15 cellular contexts compared by ENCODE assay signal in the genomic region with DNA sequence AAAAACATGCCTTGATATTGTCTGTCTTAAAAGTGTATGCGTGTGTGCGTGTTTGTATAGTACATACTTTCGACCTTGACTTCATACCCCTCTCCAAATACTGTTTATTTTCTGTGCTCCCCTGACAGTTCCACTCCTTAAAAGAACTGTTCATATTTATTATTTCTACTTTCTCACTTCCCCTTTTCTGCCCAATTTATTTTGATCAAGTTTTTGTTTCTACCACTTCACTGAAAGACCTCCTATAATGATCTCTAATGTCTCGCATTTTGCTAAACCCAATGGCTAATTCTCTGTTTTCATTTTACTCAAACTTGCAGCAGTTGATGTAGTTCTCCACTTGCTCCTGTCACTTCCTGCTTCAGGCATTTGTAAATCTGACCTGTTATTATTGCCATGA.
DNase-seq lines count a peak whose midpoint lies in the region; ATAC-seq and TF ChIP-seq lines count a peak whose summit lies in the region.
"Had no signal": no experiment of that assay in that cellular context is flagged by ENCODE, and none has a peak within 500 bp of the region (broad histone marks: within the 10 kb centered on the region; RNA-seq: fewer than 3 reads in every experiment).

No MANE protein-coding gene starts in this region.

- no peaks in the 10 kb centered on the region for H3K27me3 ChIP-seq in right atrium auricular region
- H3K27me3 ChIP-seq: testis had no signal

- TF ChIP-seq CTCF in right atrium auricular region (IDR thresholded peaks at IDR 0.05): no peak

- peak; percentile 66 for ATAC-seq in GM19043 (IDR thresholded peaks at IDR 0.05; ENCODE audit: low read depth, unreplicated experiment)
- ATAC-seq in GM21737 (IDR thresholded peaks at IDR 0.05; ENCODE audit: unreplicated experiment): peak; percentile 75
- peak; percentile 71 for ATAC-seq in HG03280 (IDR thresholded peaks at IDR 0.05; ENCODE audit: unreplicated experiment)
- ATAC-seq in stimulated activated naive B cell treated with anti-CD40 and anti-IgM and Interleukin-4, amounts not matched to agents 10 μg/mL and 1 μg/mL and 100 μg/mL, for 72 hours (replicated peaks): peak; percentile 60
- ATAC-seq in HG03045 (IDR thresholded peaks at IDR 0.05; ENCODE audit: unreplicated experiment): no peak

- no peaks in the 10 kb centered on the region for H3K36me3 Mint-ChIP-seq in stimulated activated naive B cell treated with anti-CD40 and anti-IgM and Interleukin-4, amounts not matched to agents 10 μg/mL and 1 μg/mL and 100 μg/mL, for 72 hours

- H3K27me3 Mint-ChIP-seq in stimulated activated naive B cell treated with anti-CD40 and anti-IgM and Interleukin-4, amounts not matched to agents 10 μg/mL and 1 μg/mL and 100 μg/mL, for 72 hours: no peaks in the 10 kb centered on the region

- H3K4me3 ChIP-seq in right atrium auricular region: no peak overlapping the region
- H3K4me3 ChIP-seq: GM23248, testis had no signal

- H3K27ac ChIP-seq in right atrium auricular region: no peak overlapping the region
- H3K27ac ChIP-seq: GM23248, testis had no signal

- no peak for DNase-seq in stimulated activated naive B cell treated with anti-CD40 and anti-IgM and Interleukin-4, amounts not matched to agents 10 μg/mL and 1 μg/mL and 100 μg/mL, for 72 hours
- DNase-seq in right atrium auricular region (ENCODE audit: low spot score) (no peak), SW 1271 (lab: John Stamatoyannopoulos, UW) (no peak)
- DNase-seq: activated effector memory CD4-positive, alpha-beta T cell treated with anti-CD3 and anti-CD28 coated beads, Interleukin-2, amount 50 U/mL, for 16 hours; GM23248; kidney glomerular epithelial cell; MM.1S; NCI-H446; RPMI8226; testis had no signal

- H3K36me3 ChIP-seq in right atrium auricular region: no peaks in the 10 kb centered on the region

- H3K27ac Mint-ChIP-seq in stimulated activated naive B cell treated with anti-CD40 and anti-IgM and Interleukin-4, amounts not matched to agents 10 μg/mL and 1 μg/mL and 100 μg/mL, for 72 hours: no peak overlapping the region

- no peaks in the 10 kb centered on the region for H3K4me1 ChIP-seq in right atrium auricular region
- H3K4me1 ChIP-seq: testis had no signal

- peaks cover 0 to 2% of the 10 kb centered on the region in 2 donors for H3K9me3 Mint-ChIP-seq in stimulated activated naive B cell treated with anti-CD40 and anti-IgM and Interleukin-4, amounts not matched to agents 10 μg/mL and 1 μg/mL and 100 μg/mL, for 72 hours

- peaks cover 8 to 45% of the 10 kb centered on the region in 2 donors for H3K4me1 Mint-ChIP-seq in stimulated activated naive B cell treated with anti-CD40 and anti-IgM and Interleukin-4, amounts not matched to agents 10 μg/mL and 1 μg/mL and 100 μg/mL, for 72 hours

- H3K4me3 Mint-ChIP-seq in stimulated activated naive B cell treated with anti-CD40 and anti-IgM and Interleukin-4, amounts not matched to agents 10 μg/mL and 1 μg/mL and 100 μg/mL, for 72 hours: no peak overlapping the region
- H3K4me3 Mint-ChIP-seq: neural crest cell had no signal

- no peaks in the 10 kb centered on the region for H3K9me3 ChIP-seq in right atrium auricular region
- H3K9me3 ChIP-seq: testis had no signal
